In the genomic region with DNA sequence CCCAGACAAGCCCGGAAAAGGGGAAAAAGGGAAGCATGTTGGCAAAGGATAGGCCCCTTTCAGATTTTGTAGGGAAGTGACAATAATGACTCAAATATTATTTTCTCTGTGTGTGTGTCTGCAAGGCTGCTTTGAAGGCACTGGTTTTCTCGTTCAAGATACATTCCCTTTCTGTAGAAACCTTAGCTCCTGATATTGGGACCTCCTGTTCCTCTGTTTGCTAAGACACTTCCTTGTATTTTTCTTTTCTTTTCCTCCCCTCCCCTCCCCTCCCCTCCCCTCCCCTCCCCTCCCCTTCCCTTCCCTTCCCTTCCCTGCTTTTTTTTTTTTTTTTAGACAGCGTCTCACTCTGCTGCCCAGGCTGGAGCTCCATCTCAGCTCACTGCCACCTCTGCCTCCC, we compare ENCODE assay signal across 26 cellular contexts.
"Had no signal": no experiment of that assay in that cellular context is flagged by ENCODE, and none has a peak within 500 bp of the region (broad histone marks: within the 10 kb centered on the region; RNA-seq: fewer than 3 reads in every experiment).

No MANE protein-coding gene starts in this region.

- FAIRE-seq: HTR-8/SVneo had no signal

- H3K27me3 ChIP-seq: Peyer's patch had no signal

- H3K4me3 ChIP-seq: PC-9, Peyer's patch, SJCRH30 had no signal

- H3K27ac ChIP-seq: HL-60, PC-9, Peyer's patch, SJCRH30 had no signal

- H3K4me2 ChIP-seq: PC-9 had no signal

- H3K4me1 ChIP-seq: Peyer's patch, SJCRH30 had no signal

- DNase-seq: Karpas-422, KG1, MM.1S, NCI-H1048, NCI-H1105, NCI-H1417, NCI-H1436 treated with DMSO at 0.1 percent for 48 hours, NCI-H1694, NCI-H187 treated with DMSO at 0.1 percent for 48 hours, NCI-H2081, NCI-H2107, NCI-H2227 treated with DMSO at 0.1 percent for 48 hours, NCI-H524 treated with DMSO at 0.1 percent for 48 hours, NCI-H69, NCI-H774, OCI-M1, PC-9, Peyer's patch, SHP77 treated with DMSO at 0.1 percent for 48 hours, SJCRH30, T-helper 1 cell, T-helper 17 cell had no signal

- ATAC-seq: Right ventricle myocardium inferior, SK-N-SH treated with all-trans-retinoic acid at 6 μM for 48 hours, T-helper 17 cell had no signal

- H2AFZ ChIP-seq: PC-9 had no signal

- H3K9me3 ChIP-seq: Peyer's patch, SJCRH30 had no signal

- H3K36me3 ChIP-seq: Peyer's patch, SJCRH30 had no signal
